In the genomic region with DNA sequence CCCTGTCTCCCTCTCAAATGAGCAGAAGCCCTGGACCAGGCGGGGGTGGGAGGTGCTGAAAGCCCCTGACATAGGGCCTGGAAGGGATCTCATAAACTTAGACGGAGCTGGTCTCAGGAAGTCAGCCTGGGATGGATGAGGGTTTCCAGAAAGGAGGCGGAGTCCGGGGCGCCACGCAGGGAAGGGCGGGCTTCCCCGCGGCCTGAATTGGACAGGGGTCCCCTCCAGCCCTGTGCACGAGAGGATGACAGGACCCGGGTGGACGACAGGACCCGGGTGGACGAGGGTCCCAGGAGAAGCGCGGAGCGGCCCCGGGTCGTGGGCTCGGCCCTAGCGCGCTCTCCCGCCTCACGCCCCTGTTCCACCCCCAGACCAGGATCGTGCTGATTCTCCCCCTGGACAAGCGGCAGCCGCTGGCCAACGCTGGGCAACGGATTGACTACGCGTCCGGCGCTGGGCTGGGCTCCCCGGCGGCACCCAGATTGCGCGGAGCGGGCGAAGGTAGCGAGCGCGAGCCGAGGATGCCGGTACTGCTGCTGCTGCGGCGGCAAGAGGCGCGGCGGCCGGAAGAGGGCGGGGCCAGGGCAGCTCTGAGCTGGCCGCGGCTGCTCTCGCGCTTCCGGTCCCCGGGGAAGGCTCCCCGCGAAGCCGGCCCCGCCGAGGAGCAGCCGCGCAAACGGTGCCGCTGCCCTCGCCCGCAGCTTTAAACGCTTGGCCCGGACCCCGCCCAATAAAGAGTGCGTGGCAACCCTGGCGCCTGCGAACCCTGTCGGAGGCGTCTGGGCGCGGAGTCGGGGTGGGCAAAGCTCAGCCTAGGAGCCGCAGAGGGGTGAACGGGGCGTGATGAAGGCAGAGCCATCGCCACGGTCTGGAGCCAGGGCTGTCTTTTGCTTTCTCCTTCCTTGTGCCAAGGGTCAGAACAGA, we compare ENCODE assay signal across 8 cellular contexts. TPM values are rescaled to one million over a fixed set of nuclear protein-coding genes. Genes with fewer than 3 reads are reported as not detected.
DNase-seq lines count a peak whose midpoint lies in the region; ATAC-seq, FAIRE-seq and TF ChIP-seq lines count a peak whose summit lies in the region.

No MANE protein-coding gene starts in this region.

- H3K9ac ChIP-seq in HepG2 (ENCODE audit: insufficient read depth, low read depth, low read length), result peak overlapping the region; percentile 80

- ATAC-seq in GM18505 (IDR thresholded peaks at IDR 0.05; ENCODE audit: unreplicated experiment), result peak; percentile 28
- peak; percentile 43 for ATAC-seq in HG03139 (IDR thresholded peaks at IDR 0.05; ENCODE audit: unreplicated experiment)
- ATAC-seq in HepG2, result peak; percentile 87
- no peak for ATAC-seq in GM18519 (IDR thresholded peaks at IDR 0.05; ENCODE audit: low FRiP score, unreplicated experiment)

- in situ Hi-C loops in HepG2 (cut with HindIII; ENCODE audit: extremely low pct_ligation_motif_present, low pct_unique_long_range_greater_than_20kb), result no loop called here

- intact Hi-C loops in HepG2 (cut with micrococcal nuclease; ENCODE audit: unreplicated experiment), result loop anchor here (5.0 kb wide), 1 partner anchor 261 kb away; a partner anchor contains a TSS

- 2% methylated on average over 65 of the region's 84 CpGs for WGBS in HepG2 (ENCODE audit: low lambda C conversion rate)

- peak; percentile 74 for TF ChIP-seq RAD21 in HepG2 (CRISPR knock-in tag; IDR thresholded peaks at IDR 0.05)

- TF ChIP-seq POLR2A in GM18505 (IDR thresholded peaks at IDR 0.05; ENCODE audit: borderline replicate concordance, extremely low read depth, insufficient read depth, insufficient read length) (peak; percentile 89), HepG2 (IDR thresholded peaks at IDR 0.05; ENCODE audit: insufficient read depth in 1 of 2, low read depth in 2 of 2, low read length in 2 of 2) (peak; percentile 65 to 91; a peak in 3 of 4 replicates)

- H3K36me3 ChIP-seq in HepG2 (replicated peaks in 1 of 2; ENCODE audit: control insufficient read depth in 1 of 2, insufficient read depth in 2 of 2, low read length in 2 of 2), result peaks cover 32% of the 10 kb centered on the region in 2 experiments

- CTCF ChIA-PET in HepG2 (lab: Yijun Ruan, JAX; ENCODE audit: low intra/inter-chr PET ratio, low total read pairs), result interaction anchor here (1.5 kb wide), 1 partner anchor 69 kb away, joined by 5 read pairs; a partner anchor contains a TSS

- H3K4me1 ChIP-seq in HepG2 (ENCODE audit: insufficient read depth, low read length), result peaks cover 28% of the 10 kb centered on the region

- no peak overlapping the region for H2AFZ ChIP-seq in HepG2 (ENCODE audit: low read length)

- DNase-seq in NCI-H526 treated with DMSO at 0.1 percent for 48 hours (lab: John Stamatoyannopoulos, UW), result peak; percentile 84
- DNase-seq in activated CD4-positive, alpha-beta T cell treated with anti-CD3 and anti-CD28 coated beads, Interleukin-2, amount 50 U/mL, for 24 hours (ENCODE audit: low read depth in 1 of 2, low spot score in 1 of 2), result peak; percentile 64 to 74
- peak; percentile 72 for DNase-seq in dedifferentiated amniotic fluid mesenchymal stem cell (ENCODE audit: extremely low spot score)
- peak; percentile 70 for DNase-seq in HepG2 (ENCODE audit: low spot score)
- peak; percentile 87 for DNase-seq in stimulated activated CD4-positive, alpha-beta T cell treated with anti-CD3 and anti-CD28 coated beads, Interleukin-4, amount 100 ng/mL, for 1 hour

- FAIRE-seq in HepG2 (lab: Jason Lieb, UNC), result peak; percentile 71

- no peaks in the 10 kb centered on the region for H3K9me3 ChIP-seq in HepG2 (ENCODE audit: low read length)

- H3K79me2 ChIP-seq in HepG2 (ENCODE audit: insufficient read depth, low read length), result peaks cover 8% of the 10 kb centered on the region

- TF ChIP-seq CTCF in HepG2 (CRISPR knock-in tag; IDR thresholded peaks at IDR 0.05), result no peak

- H3K4me3 ChIP-seq in HepG2 (replicated peaks in 1 of 3; ENCODE audit: insufficient read depth in 1 of 3, low read depth in 2 of 3, low read length in 3 of 3), result peak overlapping the region; percentile 77 to 88 (median 87)

- H4K20me1 ChIP-seq in HepG2 (ENCODE audit: insufficient read depth, low read length), result no peaks in the 10 kb centered on the region

- POLR2A ChIA-PET in HepG2 (lab: Yijun Ruan, JAX), result interaction anchor here (0.5 to 3.7 kb wide), 22 partner anchors 10 to 449 kb away, joined by 3 to 24 read pairs (median 6); a partner anchor contains a TSS

- TF ChIP-seq EP300 in HepG2 (IDR thresholded peaks at IDR 0.05; ENCODE audit: low read depth in 2 of 2, low read length in 2 of 2) (0 out of 4 replicates have a peak, but pooled peaks of 1 of the 2 experiments have one; percentile 32), HepG2 (CRISPR knock-in tag; IDR thresholded peaks at IDR 0.05; ENCODE audit: borderline replicate concordance) (no peak; the same call in 1 of the 2 replicates)

- H3K27ac ChIP-seq in HepG2 (ENCODE audit: extremely low read length, insufficient read depth, low read length), result peak overlapping the region; percentile 65

- H3K27me3 ChIP-seq in HepG2 (ENCODE audit: control insufficient read depth in 1 of 2, insufficient read depth in 2 of 2, low read length in 2 of 2), result no peaks in the 10 kb centered on the region; a peak in 1 of 5 replicates

- no TSS peak for BruUV-seq in HepG2 (replicated peaks; lab: Mats Ljungman, UMichigan)

- H3K4me2 ChIP-seq in HepG2 (ENCODE audit: low read depth, low read length), result peak overlapping the region; percentile 98

RNA-seq across cellular contexts. Expression of a gene that starts 1.3 kb away (rescaled TPM):
- 0.09 and 0.14 TPM in 2 replicates for total RNA-seq in HepG2 (2016; rRNA removed; fragmentation: Illumina TruSeq; extraction: Trizol)
- 0.30 and 0.35 TPM in 2 replicates for total RNA-seq in HepG2 (2016; cell fraction: cytosol; rRNA removed; fragmentation: Illumina TruSeq; extraction: Trizol; ENCODE audit: low read depth)
- 0.11 TPM in 1 of 2 replicates, not detected in the other for total RNA-seq in HepG2 (2016; cell fraction: insoluble cytoplasmic fraction; rRNA removed; fragmentation: Illumina TruSeq; extraction: Trizol)
- 0.37 and 0.38 TPM in 2 replicates for total RNA-seq in HepG2 (2016; cell fraction: membrane; rRNA removed; fragmentation: Illumina TruSeq; extraction: Trizol)
- total RNA-seq in HepG2 (2016; cell fraction: nucleus; rRNA removed; fragmentation: Illumina TruSeq; extraction: Trizol), result 0.31 and 0.37 TPM in 2 replicates
- polyA plus RNA-seq in HepG2 (2011; rRNA removed), result 0.16 TPM in 2 replicates
- 0.17 and 0.29 TPM in 2 replicates for polyA plus RNA-seq in HepG2 (2011; cell fraction: cytosol; rRNA removed)
- 0.18 and 0.24 TPM in 2 replicates for polyA plus RNA-seq in HepG2 (2011; cell fraction: nucleus; rRNA removed)
- 0.21 and 0.32 TPM in 2 replicates for polyA plus RNA-seq in HepG2 (2012)
- polyA plus RNA-seq in HepG2 (2016; cell fraction: cytosol; fragmentation: Illumina TruSeq; extraction: Trizol; ENCODE audit: low read depth), result 0.12 and 0.15 TPM in 2 replicates
- polyA plus RNA-seq in HepG2 (2016; cell fraction: insoluble cytoplasmic fraction; fragmentation: Illumina TruSeq; extraction: Trizol; ENCODE audit: low read depth), result 0.20 and 0.21 TPM in 2 replicates
- 0.27 and 0.39 TPM in 2 replicates for polyA plus RNA-seq in HepG2 (2016; cell fraction: membrane; fragmentation: Illumina TruSeq; extraction: Trizol; ENCODE audit: low read depth)
- polyA plus RNA-seq in HepG2 (2016; cell fraction: nucleus; fragmentation: Illumina TruSeq; extraction: Trizol; ENCODE audit: insufficient read depth, low read depth), result not detected in 2 replicates
- 0.58 TPM in 1 of 2 replicates, not detected in the other for polyA minus RNA-seq in HepG2 (2011; rRNA and poly(A)+ RNA removed; ENCODE audit: low replicate concordance)
- not detected in 2 replicates for polyA minus RNA-seq in HepG2 (2011; cell fraction: cytosol; rRNA and poly(A)+ RNA removed)
- polyA minus RNA-seq in HepG2 (2011; cell fraction: nucleus; rRNA and poly(A)+ RNA removed), result 0.26 TPM in 1 of 2 replicates, not detected in the other

RNA-seq across cellular contexts. Expression of a gene that starts 3.3 kb away (rescaled TPM):
- not detected in 2 replicates for total RNA-seq in HepG2 (2016; rRNA removed; fragmentation: Illumina TruSeq; extraction: Trizol)
- total RNA-seq in HepG2 (2016; cell fraction: cytosol; rRNA removed; fragmentation: Illumina TruSeq; extraction: Trizol; ENCODE audit: low read depth), result not detected in 2 replicates
- total RNA-seq in HepG2 (2016; cell fraction: insoluble cytoplasmic fraction; rRNA removed; fragmentation: Illumina TruSeq; extraction: Trizol), result not detected in 2 replicates
- not detected in 2 replicates for total RNA-seq in HepG2 (2016; cell fraction: membrane; rRNA removed; fragmentation: Illumina TruSeq; extraction: Trizol)
- not detected in 2 replicates for total RNA-seq in HepG2 (2016; cell fraction: nucleus; rRNA removed; fragmentation: Illumina TruSeq; extraction: Trizol)
- polyA plus RNA-seq in HepG2 (2011; rRNA removed), result not detected in 2 replicates
- not detected in 2 replicates for polyA plus RNA-seq in HepG2 (2011; cell fraction: cytosol; rRNA removed)
- polyA plus RNA-seq in HepG2 (2011; cell fraction: nucleus; rRNA removed), result not detected in 2 replicates
- 0.11 and 0.12 TPM in 2 replicates for polyA plus RNA-seq in HepG2 (2012)
- not detected in 2 replicates for polyA plus RNA-seq in HepG2 (2016; cell fraction: cytosol; fragmentation: Illumina TruSeq; extraction: Trizol; ENCODE audit: low read depth)
- not detected in 2 replicates for polyA plus RNA-seq in HepG2 (2016; cell fraction: insoluble cytoplasmic fraction; fragmentation: Illumina TruSeq; extraction: Trizol; ENCODE audit: low read depth)
- polyA plus RNA-seq in HepG2 (2016; cell fraction: membrane; fragmentation: Illumina TruSeq; extraction: Trizol; ENCODE audit: low read depth), result not detected in 2 replicates
- not detected in 2 replicates for polyA plus RNA-seq in HepG2 (2016; cell fraction: nucleus; fragmentation: Illumina TruSeq; extraction: Trizol; ENCODE audit: insufficient read depth, low read depth)
- polyA minus RNA-seq in HepG2 (2011; rRNA and poly(A)+ RNA removed; ENCODE audit: low replicate concordance), result 0.12 and 3.5 TPM in 2 replicates
- polyA minus RNA-seq in HepG2 (2011; cell fraction: cytosol; rRNA and poly(A)+ RNA removed), result not detected in 2 replicates
- polyA minus RNA-seq in HepG2 (2011; cell fraction: nucleus; rRNA and poly(A)+ RNA removed), result not detected in 2 replicates

RNA-seq across cellular contexts. Expression of a gene that starts 10.8 kb away (rescaled TPM):
- 26.4 and 61.5 TPM in 2 replicates for total RNA-seq in HepG2 (2016; rRNA removed; fragmentation: Illumina TruSeq; extraction: Trizol)
- 43.9 and 46.0 TPM in 2 replicates for total RNA-seq in HepG2 (2016; cell fraction: cytosol; rRNA removed; fragmentation: Illumina TruSeq; extraction: Trizol; ENCODE audit: low read depth)
- 23.2 and 62.1 TPM in 2 replicates for total RNA-seq in HepG2 (2016; cell fraction: insoluble cytoplasmic fraction; rRNA removed; fragmentation: Illumina TruSeq; extraction: Trizol)
- 62.7 and 67.8 TPM in 2 replicates for total RNA-seq in HepG2 (2016; cell fraction: membrane; rRNA removed; fragmentation: Illumina TruSeq; extraction: Trizol)
- total RNA-seq in HepG2 (2016; cell fraction: nucleus; rRNA removed; fragmentation: Illumina TruSeq; extraction: Trizol), result 71.4 and 86.1 TPM in 2 replicates
- 65.5 and 81.8 TPM in 2 replicates for polyA plus RNA-seq in HepG2 (2011; rRNA removed)
- polyA plus RNA-seq in HepG2 (2011; cell fraction: cytosol; rRNA removed), result 30.3 and 70.4 TPM in 2 replicates
- 585 and 688 TPM in 2 replicates for polyA plus RNA-seq in HepG2 (2011; cell fraction: nucleus; rRNA removed)
- polyA plus RNA-seq in HepG2 (2012), result 32.0 and 41.2 TPM in 2 replicates
- polyA plus RNA-seq in HepG2 (2016; cell fraction: cytosol; fragmentation: Illumina TruSeq; extraction: Trizol; ENCODE audit: low read depth), result 18.6 and 21.1 TPM in 2 replicates
- polyA plus RNA-seq in HepG2 (2016; cell fraction: insoluble cytoplasmic fraction; fragmentation: Illumina TruSeq; extraction: Trizol; ENCODE audit: low read depth), result 21.8 and 29.6 TPM in 2 replicates
- polyA plus RNA-seq in HepG2 (2016; cell fraction: membrane; fragmentation: Illumina TruSeq; extraction: Trizol; ENCODE audit: low read depth), result 29.2 TPM in 2 replicates
- polyA plus RNA-seq in HepG2 (2016; cell fraction: nucleus; fragmentation: Illumina TruSeq; extraction: Trizol; ENCODE audit: insufficient read depth, low read depth), result 161 and 163 TPM in 2 replicates
- polyA minus RNA-seq in HepG2 (2011; rRNA and poly(A)+ RNA removed; ENCODE audit: low replicate concordance), result 148 and 154 TPM in 2 replicates
- polyA minus RNA-seq in HepG2 (2011; cell fraction: cytosol; rRNA and poly(A)+ RNA removed), result 27.1 and 33.2 TPM in 2 replicates
- polyA minus RNA-seq in HepG2 (2011; cell fraction: nucleus; rRNA and poly(A)+ RNA removed), result 103 and 112 TPM in 2 replicates

RNA-seq across cellular contexts. Expression of a gene that starts 22.8 kb away (rescaled TPM):
- 25.3 and 39.4 TPM in 2 replicates for total RNA-seq in HepG2 (2016; rRNA removed; fragmentation: Illumina TruSeq; extraction: Trizol)
- total RNA-seq in HepG2 (2016; cell fraction: cytosol; rRNA removed; fragmentation: Illumina TruSeq; extraction: Trizol; ENCODE audit: low read depth), result 23.5 and 26.5 TPM in 2 replicates
- total RNA-seq in HepG2 (2016; cell fraction: insoluble cytoplasmic fraction; rRNA removed; fragmentation: Illumina TruSeq; extraction: Trizol), result 22.9 and 41.6 TPM in 2 replicates
- 49.7 and 51.9 TPM in 2 replicates for total RNA-seq in HepG2 (2016; cell fraction: membrane; rRNA removed; fragmentation: Illumina TruSeq; extraction: Trizol)
- 29.5 and 34.7 TPM in 2 replicates for total RNA-seq in HepG2 (2016; cell fraction: nucleus; rRNA removed; fragmentation: Illumina TruSeq; extraction: Trizol)
- polyA plus RNA-seq in HepG2 (2011; rRNA removed), result 22.5 and 25.5 TPM in 2 replicates
- 14.5 and 25.4 TPM in 2 replicates for polyA plus RNA-seq in HepG2 (2011; cell fraction: cytosol; rRNA removed)
- 50.7 and 66.4 TPM in 2 replicates for polyA plus RNA-seq in HepG2 (2011; cell fraction: nucleus; rRNA removed)
- 14.4 and 23.5 TPM in 2 replicates for polyA plus RNA-seq in HepG2 (2012)
- 39.6 and 41.6 TPM in 2 replicates for polyA plus RNA-seq in HepG2 (2016; cell fraction: cytosol; fragmentation: Illumina TruSeq; extraction: Trizol; ENCODE audit: low read depth)
- 32.3 and 37.3 TPM in 2 replicates for polyA plus RNA-seq in HepG2 (2016; cell fraction: insoluble cytoplasmic fraction; fragmentation: Illumina TruSeq; extraction: Trizol; ENCODE audit: low read depth)
- polyA plus RNA-seq in HepG2 (2016; cell fraction: membrane; fragmentation: Illumina TruSeq; extraction: Trizol; ENCODE audit: low read depth), result 56.5 and 59.4 TPM in 2 replicates
- polyA plus RNA-seq in HepG2 (2016; cell fraction: nucleus; fragmentation: Illumina TruSeq; extraction: Trizol; ENCODE audit: insufficient read depth, low read depth), result 97.6 and 106 TPM in 2 replicates
- polyA minus RNA-seq in HepG2 (2011; rRNA and poly(A)+ RNA removed; ENCODE audit: low replicate concordance), result 35.0 and 64.5 TPM in 2 replicates
- 7.4 and 10.7 TPM in 2 replicates for polyA minus RNA-seq in HepG2 (2011; cell fraction: cytosol; rRNA and poly(A)+ RNA removed)
- 8.0 and 10.6 TPM in 2 replicates for polyA minus RNA-seq in HepG2 (2011; cell fraction: nucleus; rRNA and poly(A)+ RNA removed)

RNA-seq across cellular contexts. Expression of a gene that starts 56.7 kb away (rescaled TPM):
- not detected in 2 replicates for total RNA-seq in HepG2 (2016; rRNA removed; fragmentation: Illumina TruSeq; extraction: Trizol)
- total RNA-seq in HepG2 (2016; cell fraction: cytosol; rRNA removed; fragmentation: Illumina TruSeq; extraction: Trizol; ENCODE audit: low read depth), result not detected in 2 replicates
- total RNA-seq in HepG2 (2016; cell fraction: insoluble cytoplasmic fraction; rRNA removed; fragmentation: Illumina TruSeq; extraction: Trizol), result not detected in 2 replicates
- total RNA-seq in HepG2 (2016; cell fraction: membrane; rRNA removed; fragmentation: Illumina TruSeq; extraction: Trizol), result not detected in 2 replicates
- not detected in 2 replicates for total RNA-seq in HepG2 (2016; cell fraction: nucleus; rRNA removed; fragmentation: Illumina TruSeq; extraction: Trizol)
- not detected in 2 replicates for polyA plus RNA-seq in HepG2 (2011; rRNA removed)
- 0.01 TPM in 1 of 2 replicates, not detected in the other for polyA plus RNA-seq in HepG2 (2011; cell fraction: cytosol; rRNA removed)
- not detected in 2 replicates for polyA plus RNA-seq in HepG2 (2011; cell fraction: nucleus; rRNA removed)
- 0.07 TPM in 1 of 2 replicates, not detected in the other for polyA plus RNA-seq in HepG2 (2012)
- not detected in 2 replicates for polyA plus RNA-seq in HepG2 (2016; cell fraction: cytosol; fragmentation: Illumina TruSeq; extraction: Trizol; ENCODE audit: low read depth)
- not detected in 2 replicates for polyA plus RNA-seq in HepG2 (2016; cell fraction: insoluble cytoplasmic fraction; fragmentation: Illumina TruSeq; extraction: Trizol; ENCODE audit: low read depth)
- not detected in 2 replicates for polyA plus RNA-seq in HepG2 (2016; cell fraction: membrane; fragmentation: Illumina TruSeq; extraction: Trizol; ENCODE audit: low read depth)
- polyA plus RNA-seq in HepG2 (2016; cell fraction: nucleus; fragmentation: Illumina TruSeq; extraction: Trizol; ENCODE audit: insufficient read depth, low read depth), result not detected in 2 replicates
- 0.20 and 11.4 TPM in 2 replicates for polyA minus RNA-seq in HepG2 (2011; rRNA and poly(A)+ RNA removed; ENCODE audit: low replicate concordance)
- not detected in 2 replicates for polyA minus RNA-seq in HepG2 (2011; cell fraction: cytosol; rRNA and poly(A)+ RNA removed)
- not detected in 2 replicates for polyA minus RNA-seq in HepG2 (2011; cell fraction: nucleus; rRNA and poly(A)+ RNA removed)
